ENCODE assay signal across 17 cellular contexts in the genomic region with DNA sequence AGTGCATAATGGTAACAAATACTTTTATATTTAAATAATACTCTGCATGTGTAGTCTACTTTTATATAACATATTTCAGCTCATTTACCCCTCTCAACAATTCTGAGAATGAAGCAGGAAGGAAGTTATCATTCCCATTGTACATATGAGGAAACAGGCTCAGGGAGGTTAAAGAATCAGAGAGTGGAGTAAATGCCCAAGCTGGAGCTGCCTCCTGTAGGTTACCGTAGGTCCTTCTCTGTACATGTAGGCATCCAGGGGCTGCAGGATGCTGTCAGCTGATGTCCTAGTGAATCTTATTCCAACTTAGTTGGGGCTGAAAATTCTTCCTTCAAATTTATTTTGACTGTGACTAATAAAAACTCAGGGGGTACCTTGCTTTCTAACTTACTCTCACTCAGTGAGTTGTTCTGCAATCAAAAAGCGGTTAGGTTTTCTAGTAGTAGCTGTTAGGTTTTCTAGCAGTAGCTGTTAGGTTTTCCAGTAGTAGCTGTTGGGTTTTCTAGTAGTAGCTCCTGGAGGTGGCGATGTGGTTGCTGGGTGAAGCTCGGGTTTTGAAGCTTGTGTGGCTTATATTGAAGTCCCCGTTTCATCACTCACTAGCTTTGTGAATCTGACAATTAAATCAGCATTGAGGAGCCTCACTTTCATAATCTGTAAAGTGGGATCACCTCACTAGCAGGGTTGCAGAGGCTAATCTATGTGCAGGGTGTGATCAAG.
DNase-seq lines count a peak whose midpoint lies in the region; TF ChIP-seq lines count a peak whose summit lies in the region.
"Had no signal": no experiment of that assay in that cellular context is flagged by ENCODE, and none has a peak within 500 bp of the region (broad histone marks: within the 10 kb centered on the region; RNA-seq: fewer than 3 reads in every experiment).

No MANE protein-coding gene starts in this region.

- H3K27ac ChIP-seq in C4-2B (no peak overlapping the region), ascending aorta (no peak overlapping the region), caudate nucleus (ENCODE audit: low read depth, low read length) (no peak overlapping the region)

- no peaks in the 10 kb centered on the region for H3K27me3 ChIP-seq in ascending aorta

- no peak overlapping the region for H3K4me3 ChIP-seq in ascending aorta
- H3K4me3 ChIP-seq: GM12878 had no signal

- DNase-seq in MV-4-11 (lab: John Stamatoyannopoulos, UW) (peak; percentile 19), dermis blood vessel endothelial cell (peak; percentile 2), iPS-NIHi7 (ENCODE audit: extremely low spot score) (peak; percentile 24), ascending aorta (ENCODE audit: low spot score in 2 of 2) (no peak), caudate nucleus (lab: John Stamatoyannopoulos, UW) (no peak), putamen (ENCODE audit: low spot score) (no peak), AML-193 (lab: John Stamatoyannopoulos, UW) (no peak)
- DNase-seq: CD4-positive, CD25-positive, alpha-beta regulatory T cell; DMS53; Karpas-422; NCI-H1105 treated with DMSO at 0.1 percent for 48 hours; NCI-H2029; NCI-H526 treated with DMSO at 0.1 percent for 48 hours; RPMI8226; SHP77 had no signal

- TF ChIP-seq CTCF in C4-2B (conservative IDR thresholded peaks at IDR 0.05), result 0 out of 2 replicates have a peak, but pooled peaks have one; percentile 4
- no peak for TF ChIP-seq CTCF in ascending aorta (IDR thresholded peaks at IDR 0.05)

- H3K36me3 ChIP-seq in ascending aorta, result no peaks in the 10 kb centered on the region

- no peaks in the 10 kb centered on the region for H3K4me1 ChIP-seq in ascending aorta

- no peaks in the 10 kb centered on the region for H3K9me3 ChIP-seq in ascending aorta

- intact Hi-C loops in ascending aorta (cut with DNase I), result no loop called here

Comparison
In these comparisons a context has a peak if more than half of its experiments do, and no peak if none do; other contexts are left out.
1. DNase-seq: peak in MV-4-11 (single experiment), dermis blood vessel endothelial cell (single experiment) and iPS-NIHi7 (single experiment); none in ascending aorta (0 of 2), caudate nucleus (0 of 61), putamen (single experiment) and AML-193 (0 of 2).